In the genomic region with DNA sequence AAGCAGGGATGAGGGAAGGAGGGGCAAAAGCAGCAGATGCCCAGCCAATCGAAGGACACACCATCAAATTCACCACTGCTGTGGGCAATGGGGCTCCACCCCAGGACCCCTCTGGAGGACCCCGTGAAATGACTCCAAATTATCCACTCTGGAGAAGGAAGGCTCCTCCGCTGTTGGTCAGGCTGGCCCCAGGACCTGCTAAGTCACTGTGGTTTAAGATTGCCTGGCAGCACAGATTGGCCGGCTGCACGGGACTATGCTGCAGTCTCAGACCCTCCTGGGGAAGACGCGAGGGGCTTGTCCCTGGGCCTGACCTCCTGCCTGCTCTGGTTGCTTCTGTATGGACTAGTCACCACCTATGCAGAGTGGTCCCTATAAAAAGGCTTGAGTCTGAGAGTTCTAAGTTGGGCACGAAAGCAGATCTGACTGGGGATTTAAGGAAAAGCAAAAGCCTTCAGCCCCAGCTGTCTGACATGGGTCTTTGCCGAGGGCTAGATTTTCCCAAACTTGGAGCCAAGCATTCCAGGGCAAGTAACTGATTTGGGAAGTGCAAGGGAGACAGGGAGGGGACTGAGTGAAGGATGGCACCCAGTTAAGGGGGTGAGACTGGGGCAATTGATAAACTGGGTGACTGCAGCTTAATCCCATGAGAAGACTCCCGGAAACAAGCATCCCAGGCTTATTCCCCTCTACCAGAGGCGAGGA, we compare ENCODE assay signal across 22 cellular contexts.
DNase-seq lines count a peak whose midpoint lies in the region; ATAC-seq and TF ChIP-seq lines count a peak whose summit lies in the region.
"Had no signal": no experiment of that assay in that cellular context is flagged by ENCODE, and none has a peak within 500 bp of the region (broad histone marks: within the 10 kb centered on the region; RNA-seq: fewer than 3 reads in every experiment).

No MANE protein-coding gene starts in this region.

- peak; percentile 1 for DNase-seq in GM03348 (ENCODE audit: low spot score)
- no peak for DNase-seq in IMR-90
- peak; percentile 44 for DNase-seq in myocyte (ENCODE audit: low read depth)
- peak; percentile 65 for DNase-seq in osteocyte (ENCODE audit: extremely low spot score, unreplicated experiment)
- no peak for DNase-seq in effector CD8-positive, alpha-beta T cell (lab: John Stamatoyannopoulos, UW)
- DNase-seq: C1 segment of cervical spinal cord; CD4-positive, alpha-beta memory T cell; COR-L47; DMS53; HFFc6; NCI-H1048; NCI-H1417; NCI-H1694; NCI-H2029 treated with DMSO at 0.1 percent for 48 hours; NCI-H69; Peyer's patch; SIG-M5 had no signal

- H3K27ac Mint-ChIP-seq in osteocyte (ENCODE audit: unreplicated experiment), result no peak overlapping the region
- H3K27ac Mint-ChIP-seq: CD4-positive, alpha-beta memory T cell; GM23338; HFFc6 had no signal

- no peak overlapping the region for H4K91ac ChIP-seq in IMR-90 (ENCODE audit: insufficient read depth, low read depth, low read length)

- H3K9ac ChIP-seq in IMR-90 (ENCODE audit: low read depth, low read length), result no peak overlapping the region

- POLR2A ChIA-PET in IMR-90 (lab: Charles Lee; ENCODE audit: unreplicated experiment), result no interaction called here

- H3K4me3 ChIP-seq in IMR-90 (ENCODE audit: insufficient read depth, low read depth, low read length), result no peak overlapping the region
- H3K4me3 ChIP-seq: GM23338, HAP-1, Peyer's patch had no signal

- WGBS in IMR-90 (ENCODE audit: extremely low coverage in 2 of 2, insufficient read length in 1 of 2), 2 experiments, result 90% methylated on average over 5 of the region's 11 CpGs; no CpG with 5 or more reads in 1 of the 2 experiments

- H2AFZ ChIP-seq in IMR-90 (replicated peaks; ENCODE audit: low read length, poor library complexity), result no peak overlapping the region
- H2AFZ ChIP-seq: GM23338 had no signal

- BruUV-seq in IMR-90 (replicated peaks; lab: Mats Ljungman, UMichigan), result no TSS peak

- H3K18ac ChIP-seq in IMR-90 (ENCODE audit: low read depth, low read length), result no peak overlapping the region

- H2BK15ac ChIP-seq in IMR-90 (ENCODE audit: low read depth, low read length), result no peak overlapping the region

- H2AK9ac ChIP-seq in IMR-90 (replicated peaks; ENCODE audit: low read depth, low read length, poor library complexity), result no peak overlapping the region

- H2BK20ac ChIP-seq in IMR-90 (ENCODE audit: low read depth, low read length), result no peak overlapping the region

- H3K27me3 ChIP-seq in IMR-90 (ENCODE audit: control insufficient read depth, insufficient read depth, low read length), result no peaks in the 10 kb centered on the region
- H3K27me3 ChIP-seq: Peyer's patch had no signal

- no peak for TF ChIP-seq RAD21 in IMR-90 (IDR thresholded peaks at IDR 0.05; ENCODE audit: low read length)

- H3K4me3 Mint-ChIP-seq in osteocyte (ENCODE audit: unreplicated experiment), result no peak overlapping the region
- H3K4me3 Mint-ChIP-seq: CD4-positive, alpha-beta memory T cell; GM23338; HFFc6 had no signal

- CTCF ChIA-PET in IMR-90 (lab: Yijun Ruan, JAX), result no interaction called here

- no peak overlapping the region for H2BK5ac ChIP-seq in IMR-90 (ENCODE audit: low read depth, low read length, poor library complexity, severe bottlenecking)

- H3K4me1 Mint-ChIP-seq in osteocyte (ENCODE audit: unreplicated experiment), result peaks cover 30% of the 10 kb centered on the region

- no peak overlapping the region for H3K4me2 ChIP-seq in IMR-90 (ENCODE audit: low read depth, low read length)
- H3K4me2 ChIP-seq: GM23338 had no signal

- no peaks in the 10 kb centered on the region for H3K27me3 Mint-ChIP-seq in osteocyte (ENCODE audit: unreplicated experiment)

- ATAC-seq in IMR-90 (ENCODE audit: low read depth) (no peak), HG03159 (IDR thresholded peaks at IDR 0.05; ENCODE audit: unreplicated experiment) (no peak), HG02981 (IDR thresholded peaks at IDR 0.05; ENCODE audit: unreplicated experiment) (no peak)

- no peak overlapping the region for H3K56ac ChIP-seq in IMR-90 (ENCODE audit: extremely low read depth, insufficient read depth, low read length)

- no peaks in the 10 kb centered on the region for H3K9me3 ChIP-seq in IMR-90 (ENCODE audit: control insufficient read depth, insufficient read depth, low read length)
- H3K9me3 ChIP-seq: HAP-1, Peyer's patch had no signal

- no peak overlapping the region for H3K27ac ChIP-seq in IMR-90 (ENCODE audit: insufficient read depth, low read length)
- H3K27ac ChIP-seq: HL-60, Peyer's patch had no signal

- H3K9me1 ChIP-seq in IMR-90 (ENCODE audit: insufficient read depth, low read length), result peaks cover 12% of the 10 kb centered on the region; the same call in 1 of the 2 replicates

- no peaks in the 10 kb centered on the region for H3K36me3 Mint-ChIP-seq in osteocyte (ENCODE audit: unreplicated experiment)
- H3K36me3 Mint-ChIP-seq: CD4-positive, alpha-beta memory T cell had no signal

- no peaks in the 10 kb centered on the region for H3K36me3 ChIP-seq in IMR-90 (ENCODE audit: control insufficient read depth, insufficient read depth, low read length)
- H3K36me3 ChIP-seq: HAP-1, Peyer's patch had no signal

- no peaks in the 10 kb centered on the region for H3K79me1 ChIP-seq in IMR-90 (ENCODE audit: low read depth in 1 of 2, low read length in 2 of 2)

- H3K14ac ChIP-seq in IMR-90 (replicated peaks; ENCODE audit: low read depth, low read length), result no peak overlapping the region

- H4K20me1 ChIP-seq in IMR-90 (ENCODE audit: insufficient read depth, low read length), result no peaks in the 10 kb centered on the region

- H4K8ac ChIP-seq in IMR-90 (ENCODE audit: low read depth in 2 of 2, low read length in 2 of 2), result no peak overlapping the region

- H3K4ac ChIP-seq in IMR-90 (ENCODE audit: low read depth, low read length), result 0 out of 2 replicates have a peak overlapping the region, but pooled peaks have one; percentile 13

- H3K4me1 ChIP-seq in IMR-90 (ENCODE audit: control insufficient read depth, insufficient read depth, low read length), result peaks cover 14% of the 10 kb centered on the region
- H3K4me1 ChIP-seq: HAP-1, Peyer's patch had no signal

- TF ChIP-seq POLR2A in IMR-90 (IDR thresholded peaks at IDR 0.05; ENCODE audit: low read depth, low read length), result no peak

- no peak for TF ChIP-seq CTCF in IMR-90 (conservative IDR thresholded peaks at IDR 0.05; ENCODE audit: low read depth, low read length)
- TF ChIP-seq CTCF in osteocyte (IDR thresholded peaks at IDR 0.05), result no peak

- H2BK120ac ChIP-seq in IMR-90 (ENCODE audit: low read depth, low read length), result no peak overlapping the region

- dilution Hi-C loops in IMR-90 (cut with HindIII; ENCODE audit: low sequenced_read_pairs, unreplicated experiment), result no loop called here

- in situ Hi-C loops in IMR-90 (cut with MboI; ENCODE audit: low sequenced_read_pairs), result no loop called here

- H2AK5ac ChIP-seq in IMR-90 (ENCODE audit: low read depth, low read length), result 0 out of 2 replicates have a peak overlapping the region, but pooled peaks have one; percentile 20

- no peaks in the 10 kb centered on the region for H3K9me3 Mint-ChIP-seq in osteocyte (ENCODE audit: unreplicated experiment)
- H3K9me3 Mint-ChIP-seq: CD4-positive, alpha-beta memory T cell; GM23338 had no signal

- intact Hi-C loops in IMR-90 (cut with micrococcal nuclease), result no loop called here

- no peak overlapping the region for H4K5ac ChIP-seq in IMR-90 (ENCODE audit: low read depth, low read length)

- no peak overlapping the region for H3K23ac ChIP-seq in IMR-90 (ENCODE audit: low read depth, low read length)

TF ChIP-seq in IMR-90, 13 proteins besides CTCF, POLR2A, EP300 and RAD21:
- no peak for TF ChIP-seq RCOR1 (IDR thresholded peaks at IDR 0.05; ENCODE audit: insufficient replicate concordance, low read length)
- TF ChIP-seq NFE2L2 (IDR thresholded peaks at IDR 0.05; ENCODE audit: low read depth, low read length), result no peak
- no peak for TF ChIP-seq CEBPB (IDR thresholded peaks at IDR 0.05; ENCODE audit: low read depth, low read length)
- TF ChIP-seq, protein P1, sequence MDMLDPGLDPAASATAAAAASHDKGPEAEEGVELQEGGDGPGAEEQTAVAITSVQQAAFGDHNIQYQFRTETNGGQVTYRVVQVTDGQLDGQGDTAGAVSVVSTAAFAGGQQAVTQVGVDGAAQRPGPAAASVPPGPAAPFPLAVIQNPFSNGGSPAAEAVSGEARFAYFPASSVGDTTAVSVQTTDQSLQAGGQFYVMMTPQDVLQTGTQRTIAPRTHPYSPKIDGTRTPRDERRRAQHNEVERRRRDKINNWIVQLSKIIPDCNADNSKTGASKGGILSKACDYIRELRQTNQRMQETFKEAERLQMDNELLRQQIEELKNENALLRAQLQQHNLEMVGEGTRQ (IDR thresholded peaks at IDR 0.05; ENCODE audit: low read depth, low read length), result no peak
- TF ChIP-seq MAFK (IDR thresholded peaks at IDR 0.05; ENCODE audit: low read depth, low read length), result no peak
- TF ChIP-seq, protein P2, sequence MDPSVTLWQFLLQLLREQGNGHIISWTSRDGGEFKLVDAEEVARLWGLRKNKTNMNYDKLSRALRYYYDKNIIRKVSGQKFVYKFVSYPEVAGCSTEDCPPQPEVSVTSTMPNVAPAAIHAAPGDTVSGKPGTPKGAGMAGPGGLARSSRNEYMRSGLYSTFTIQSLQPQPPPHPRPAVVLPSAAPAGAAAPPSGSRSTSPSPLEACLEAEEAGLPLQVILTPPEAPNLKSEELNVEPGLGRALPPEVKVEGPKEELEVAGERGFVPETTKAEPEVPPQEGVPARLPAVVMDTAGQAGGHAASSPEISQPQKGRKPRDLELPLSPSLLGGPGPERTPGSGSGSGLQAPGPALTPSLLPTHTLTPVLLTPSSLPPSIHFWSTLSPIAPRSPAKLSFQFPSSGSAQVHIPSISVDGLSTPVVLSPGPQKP (IDR thresholded peaks at IDR 0.05; ENCODE audit: borderline replicate concordance, low read depth, low read length), result no peak
- no peak for TF ChIP-seq BHLHE40 (IDR thresholded peaks at IDR 0.05; ENCODE audit: low read depth, low read length)
- TF ChIP-seq MAZ (IDR thresholded peaks at IDR 0.05; ENCODE audit: borderline replicate concordance, low read depth, low read length), result no peak
- TF ChIP-seq CHD1 (IDR thresholded peaks at IDR 0.05; ENCODE audit: low read depth, low read length), result no peak
- TF ChIP-seq FOS (IDR thresholded peaks at IDR 0.05; ENCODE audit: low read depth, low read length), result no peak
- no peak for TF ChIP-seq RFX5 (IDR thresholded peaks at IDR 0.05; ENCODE audit: low read depth, low read length)
- no peak for TF ChIP-seq MXI1 (IDR thresholded peaks at IDR 0.05; ENCODE audit: borderline replicate concordance, low read depth, low read length)
- no peak for TF ChIP-seq SMC3 (IDR thresholded peaks at IDR 0.05; ENCODE audit: low read depth, low read length)

Comparison
In these comparisons a context has a peak if more than half of its experiments do, and no peak if none do; other contexts are left out.
1. DNase-seq: peak in GM03348 (single experiment), myocyte (single experiment) and osteocyte (single experiment); none in IMR-90 (single experiment) and effector CD8-positive, alpha-beta T cell (single experiment).